ENCODE assay signal across 8 cellular contexts in genomic region chr11:57277845-57278720, GRCh38. TPM values are rescaled to one million over a fixed set of nuclear protein-coding genes. Genes with fewer than 3 reads are reported as not detected.
DNase-seq lines count a peak whose midpoint lies in the region; ATAC-seq and TF ChIP-seq lines count a peak whose summit lies in the region.

No MANE protein-coding gene starts in this region.

- H3K4me3 Mint-ChIP-seq in CD8-positive, alpha-beta T cell: no peak overlapping the region
- H3K4me3 Mint-ChIP-seq in activated naive CD8-positive, alpha-beta T cell treated with anti-CD3 and anti-CD28 coated beads for 36 hours: no peak overlapping the region

- H3K36me3 ChIP-seq in CD8-positive, alpha-beta T cell (ENCODE audit: insufficient read depth, low read length): no peaks in the 10 kb centered on the region
- H3K36me3 ChIP-seq in heart right ventricle: no peaks in the 10 kb centered on the region

- H3K27me3 Mint-ChIP-seq in CD8-positive, alpha-beta T cell (ENCODE audit: low read depth): peaks cover 31% of the 10 kb centered on the region
- peaks cover 21% of the 10 kb centered on the region for H3K27me3 Mint-ChIP-seq in activated naive CD8-positive, alpha-beta T cell treated with anti-CD3 and anti-CD28 coated beads for 36 hours

- CTCF ChIA-PET in CD8-positive, alpha-beta T cell (lab: Charles Lee): interaction anchor here (0.7 to 1.1 kb wide), 3 partner anchors 8 to 27 kb away, joined by 3 to 4 read pairs (median 3); no protein-coding TSS in a partner anchor

- POLR2A ChIA-PET in CD8-positive, alpha-beta T cell (lab: Charles Lee): no interaction called here

- no peaks in the 10 kb centered on the region for H3K27me3 ChIP-seq in CD8-positive, alpha-beta T cell (ENCODE audit: insufficient read depth, low read length)
- no peaks in the 10 kb centered on the region for H3K27me3 ChIP-seq in heart right ventricle

- TF ChIP-seq CTCF in CD8-positive, alpha-beta T cell (IDR thresholded peaks at IDR 0.05): peak; percentile 25
- TF ChIP-seq CTCF in heart right ventricle (IDR thresholded peaks at IDR 0.05): peak; percentile 70 to 87 (median 84)

- intact Hi-C loops in CD8-positive, alpha-beta T cell (cut with DNase I, micrococcal nuclease): no loop called here
- intact Hi-C loops in heart right ventricle (cut with DNase I): loop anchor here in 4 of 10 donors (1.0 to 10.0 kb wide), 4 partner anchors 27 to 433 kb away; partner anchors contain the start of gene TNKS1BP1 (in 1 of the 4)

- H3K4me1 ChIP-seq in CD8-positive, alpha-beta T cell (ENCODE audit: insufficient read depth, low read length): no peaks in the 10 kb centered on the region
- H3K4me1 ChIP-seq in heart right ventricle: peaks cover 0 to 40% (median 26%) of the 10 kb centered on the region in 9 donors

- H3K27ac Mint-ChIP-seq in CD8-positive, alpha-beta T cell: no peak overlapping the region
- H3K27ac Mint-ChIP-seq in activated naive CD8-positive, alpha-beta T cell treated with anti-CD3 and anti-CD28 coated beads for 36 hours: no peak overlapping the region

- no peak overlapping the region for H3K4me3 ChIP-seq in CD8-positive, alpha-beta T cell (ENCODE audit: low read depth, low read length)
- H3K4me3 ChIP-seq in heart right ventricle: peak overlapping the region in 3 of 10 donors; percentile 5 to 24 (median 8)

- peaks cover 2% of the 10 kb centered on the region for H3K4me1 Mint-ChIP-seq in CD8-positive, alpha-beta T cell (ENCODE audit: low read depth)
- peaks cover 2% of the 10 kb centered on the region for H3K4me1 Mint-ChIP-seq in activated naive CD8-positive, alpha-beta T cell treated with anti-CD3 and anti-CD28 coated beads for 36 hours

- ATAC-seq in CD8-positive, alpha-beta T cell: no peak
- ATAC-seq in GM19043 (IDR thresholded peaks at IDR 0.05; ENCODE audit: low read depth, unreplicated experiment): peak; percentile 79
- ATAC-seq in HG03565 (IDR thresholded peaks at IDR 0.05; ENCODE audit: unreplicated experiment): peak; percentile 78
- ATAC-seq in heart right ventricle: peak; percentile 57 to 80 (median 73)
- ATAC-seq in GM18873 (IDR thresholded peaks at IDR 0.05; ENCODE audit: low FRiP score, unreplicated experiment): no peak

- WGBS in heart right ventricle, 2 donors: 8 to 9% methylated on average over 14 of the region's 14 CpGs

- no peak overlapping the region for H3K27ac ChIP-seq in CD8-positive, alpha-beta T cell (ENCODE audit: low read depth, low read length)
- peak overlapping the region in 9 of 10 donors; percentile 59 to 92 (median 82) for H3K27ac ChIP-seq in heart right ventricle

- H3K9me3 Mint-ChIP-seq in CD8-positive, alpha-beta T cell: peaks cover 16% of the 10 kb centered on the region
- peaks cover 5% of the 10 kb centered on the region for H3K9me3 Mint-ChIP-seq in activated naive CD8-positive, alpha-beta T cell treated with anti-CD3 and anti-CD28 coated beads for 36 hours

- no peaks in the 10 kb centered on the region for H3K36me3 Mint-ChIP-seq in CD8-positive, alpha-beta T cell
- peaks cover 2% of the 10 kb centered on the region for H3K36me3 Mint-ChIP-seq in activated naive CD8-positive, alpha-beta T cell treated with anti-CD3 and anti-CD28 coated beads for 36 hours

- peak in 3 of 7 experiments; percentile 3 to 28 (median 9) for DNase-seq in CD8-positive, alpha-beta T cell
- DNase-seq in NCI-H82 (lab: John Stamatoyannopoulos, UW): peak; percentile 87
- DNase-seq in activated naive CD8-positive, alpha-beta T cell treated with anti-CD3 and anti-CD28 coated beads for 36 hours: peak; percentile 13
- peak; percentile 68 to 81 for DNase-seq in heart right ventricle
- DNase-seq in pulmonary artery endothelial cell (ENCODE audit: low read depth, low spot score): peak; percentile 60

- no peaks in the 10 kb centered on the region for H3K9me3 ChIP-seq in CD8-positive, alpha-beta T cell (ENCODE audit: low read length)
- H3K9me3 ChIP-seq in heart right ventricle: peaks cover 0 to 9% (median 0%) of the 10 kb centered on the region in 11 donors

RNA-seq across cellular contexts. Expression of gene APLNR, which starts 41.0 kb away (rescaled TPM):
- not detected for total RNA-seq in CD8-positive, alpha-beta T cell
- not detected for total RNA-seq in activated naive CD8-positive, alpha-beta T cell treated with anti-CD3 and anti-CD28 coated beads for 36 hours
- total RNA-seq in heart right ventricle (10 to 100 TPM in 7 of 10 donors, 1 to 10 TPM in 3; 7.5 to 39.3 (median 13.9) TPM), pulmonary artery endothelial cell (not detected in 2 replicates)
- polyA plus RNA-seq in heart right ventricle: 1 to 10 TPM; 2.0 to 7.2 TPM

RNA-seq across cellular contexts. Expression of gene TNKS1BP1, which starts 46.7 kb away (rescaled TPM):
- 10 to 100 TPM; 13.5 to 14.0 TPM for total RNA-seq in CD8-positive, alpha-beta T cell
- 10 to 100 TPM; 20.8 to 22.1 TPM for total RNA-seq in activated naive CD8-positive, alpha-beta T cell treated with anti-CD3 and anti-CD28 coated beads for 36 hours
- total RNA-seq in heart right ventricle: 10 to 100 TPM; 19.9 to 53.8 (median 34.3) TPM
- polyA plus RNA-seq in heart right ventricle: 100 to 1,000 TPM in 1 of 2 donors, 10 to 100 TPM in 1; 39.6 to 118 TPM
- 66.1 and 107 TPM in 2 replicates for total RNA-seq in pulmonary artery endothelial cell

RNA-seq across cellular contexts. Expression of gene SSRP1, which starts 57.6 kb away (rescaled TPM):
- total RNA-seq in CD8-positive, alpha-beta T cell: 10 to 100 TPM; 34.3 to 36.3 TPM
- total RNA-seq in activated naive CD8-positive, alpha-beta T cell treated with anti-CD3 and anti-CD28 coated beads for 36 hours: 100 to 1,000 TPM; 318 to 332 TPM
- 10 to 100 TPM; 30.5 to 44.9 (median 35.4) TPM for total RNA-seq in heart right ventricle
- polyA plus RNA-seq in heart right ventricle: 10 to 100 TPM; 22.6 to 73.2 TPM
- 102 and 115 TPM in 2 replicates for total RNA-seq in pulmonary artery endothelial cell

Comparison
In these comparisons a context has a peak if more than half of its experiments do, and no peak if none do; other contexts are left out.
1. ATAC-seq: peak in GM19043 (single experiment), HG03565 (single experiment) and heart right ventricle (8 of 8); none in CD8-positive, alpha-beta T cell (single experiment) and GM18873 (single experiment).